In genomic region chr6:43678341-43678740, GRCh38 we compare ENCODE assay signal across 26 cellular contexts. TPM values are rescaled to one million over a fixed set of nuclear protein-coding genes. Genes with fewer than 3 reads are reported as not detected.
A peak's percentile ranks its signal among the peaks of the same experiment; 100 is the strongest.
DNase-seq lines count a peak whose midpoint lies in the region; ATAC-seq, FAIRE-seq and TF ChIP-seq lines count a peak whose summit lies in the region.
"Had no signal": no experiment of that assay in that cellular context is flagged by ENCODE, and none has a peak within 500 bp of the region (broad histone marks: within the 10 kb centered on the region; RNA-seq: fewer than 3 reads in every experiment).

No MANE protein-coding gene starts in this region.

- H3K4me1 ChIP-seq in psoas muscle (peaks cover 94% of the 10 kb centered on the region), transverse colon (peaks cover 0 to 44% (median 31%) of the 10 kb centered on the region in 4 donors), kidney (ENCODE audit: control insufficient read depth in 1 of 2, insufficient read depth in 1 of 2, low read depth in 1 of 2, low read length in 2 of 2) (no peaks in the 10 kb centered on the region)
- H3K4me1 ChIP-seq: A549 had no signal

- H3K4me3 ChIP-seq in psoas muscle (peak overlapping the region; percentile 13), transverse colon (no peak overlapping the region), kidney (ENCODE audit: low read length in 2 of 2) (no peak overlapping the region)
- H3K4me3 ChIP-seq: A549; BLaER1 treated with 17β-estradiol and CSF1 and Interleukin-3, amounts not matched to agents 10 nM and 100 nM; GM12878; GM23248 had no signal

- no peak for FAIRE-seq in kidney (lab: Jason Lieb, UNC)
- FAIRE-seq: A549, D721Med, GM12878, H1 had no signal

- intact Hi-C loops in psoas muscle (cut with DNase I) (no loop called here), transverse colon (cut with DNase I; ENCODE audit: low total_unique reads) (no loop called here), kidney (cut with DNase I) (no loop called here)

- TF ChIP-seq EP300 in transverse colon (IDR thresholded peaks at IDR 0.05; ENCODE audit: low read depth) = no peak

- no peaks in the 10 kb centered on the region for H3K27me3 Mint-ChIP-seq in T-helper 17 cell
- peaks cover 4% of the 10 kb centered on the region for H3K27me3 Mint-ChIP-seq in endothelial cell (ENCODE audit: unreplicated experiment)
- no peaks in the 10 kb centered on the region for H3K27me3 Mint-ChIP-seq in mesothelial cell of epicardium (ENCODE audit: low read depth)
- H3K27me3 Mint-ChIP-seq: CD4-positive, alpha-beta T cell; CD8-positive, alpha-beta memory T cell had no signal

- TF ChIP-seq CTCF in endothelial cell (IDR thresholded peaks at IDR 0.05; ENCODE audit: unreplicated experiment) (no peak), psoas muscle (IDR thresholded peaks at IDR 0.05) (peak; percentile 18), transverse colon (IDR thresholded peaks at IDR 0.05) (no peak), kidney (IDR thresholded peaks at IDR 0.05; ENCODE audit: borderline replicate concordance, extremely low read depth, insufficient read depth) (no peak), mesothelial cell of epicardium (IDR thresholded peaks at IDR 0.05; ENCODE audit: unreplicated experiment) (no peak)

- 37 to 65% (median 39%) methylated on average over 7 of the region's 7 CpGs for WGBS in psoas muscle, 3 donors
- WGBS in transverse colon (ENCODE audit: low coverage in 1 of 2), 2 donors = 93% methylated on average over 7 of the region's 7 CpGs; no CpG with 5 or more reads in 1 of the 2 donors

- no peaks in the 10 kb centered on the region for H3K9me3 ChIP-seq in T-helper 17 cell (ENCODE audit: control insufficient read depth, low read length, poor library complexity, severe bottlenecking)
- no peaks in the 10 kb centered on the region for H3K9me3 ChIP-seq in psoas muscle
- H3K9me3 ChIP-seq in transverse colon = no peaks in the 10 kb centered on the region
- no peaks in the 10 kb centered on the region for H3K9me3 ChIP-seq in kidney (ENCODE audit: control insufficient read depth in 1 of 2, low read length in 2 of 2)
- H3K9me3 ChIP-seq: A549; BE2C; BLaER1 treated with 17β-estradiol and CSF1 and Interleukin-3, amounts not matched to agents 10 nM and 100 nM had no signal

- H3K9me3 Mint-ChIP-seq in endothelial cell (ENCODE audit: unreplicated experiment) = no peaks in the 10 kb centered on the region
- H3K9me3 Mint-ChIP-seq in mesothelial cell of epicardium = no peaks in the 10 kb centered on the region
- H3K9me3 Mint-ChIP-seq: CD14-positive monocyte; CD4-positive, alpha-beta T cell; CD8-positive, alpha-beta memory T cell had no signal

- peaks cover 5% of the 10 kb centered on the region for H3K36me3 Mint-ChIP-seq in T-helper 17 cell (ENCODE audit: low read depth)
- H3K36me3 Mint-ChIP-seq in endothelial cell (ENCODE audit: low read depth, unreplicated experiment) = peaks cover 19% of the 10 kb centered on the region
- H3K36me3 Mint-ChIP-seq in mesothelial cell of epicardium = peaks cover 29% of the 10 kb centered on the region

- in situ Hi-C loops in transverse colon (cut with MboI; ENCODE audit: low pct_ligation_motif_present in 1 of 4, low pct_unique_long_range_greater_than_20kb in 1 of 4, low sequenced_read_pairs in 3 of 4) = no loop called here

- H3K27me3 ChIP-seq in psoas muscle (ENCODE audit: insufficient read depth in 3 of 3, low read length in 2 of 3) (no peaks in the 10 kb centered on the region), transverse colon (no peaks in the 10 kb centered on the region)
- H3K27me3 ChIP-seq: BE2C; BLaER1 treated with 17β-estradiol and CSF1 and Interleukin-3, amounts not matched to agents 10 nM and 100 nM had no signal

- peaks cover 13% of the 10 kb centered on the region for H3K4me1 Mint-ChIP-seq in T-helper 17 cell
- peaks cover 8% of the 10 kb centered on the region for H3K4me1 Mint-ChIP-seq in endothelial cell (ENCODE audit: unreplicated experiment)
- H3K4me1 Mint-ChIP-seq in mesothelial cell of epicardium = peaks cover 46% of the 10 kb centered on the region
- H3K4me1 Mint-ChIP-seq: CD14-positive monocyte had no signal

- H3K9ac ChIP-seq in kidney (ENCODE audit: low read length in 2 of 2) = no peak overlapping the region
- H3K9ac ChIP-seq: BLaER1 treated with 17β-estradiol and CSF1 and Interleukin-3, amounts not matched to agents 10 nM and 100 nM; GM23248 had no signal

- peak overlapping the region; percentile 95 for H3K27ac ChIP-seq in psoas muscle
- peak overlapping the region; percentile 20 to 70 (median 48) for H3K27ac ChIP-seq in transverse colon
- no peak overlapping the region for H3K27ac ChIP-seq in kidney (ENCODE audit: low read depth in 2 of 2, low read length in 2 of 2)
- H3K27ac ChIP-seq: A549; BLaER1 treated with 17β-estradiol and CSF1 and Interleukin-3, amounts not matched to agents 10 nM and 100 nM; GM23248 had no signal

- ATAC-seq in T-helper 17 cell (no peak), psoas muscle (peak; percentile 82 to 86 (median 84)), GM18868 (IDR thresholded peaks at IDR 0.05; ENCODE audit: unreplicated experiment) (no peak)
- ATAC-seq: A549, GM12878, HCT116 had no signal

- DNase-seq in T-helper 17 cell (no peak), endothelial cell (ENCODE audit: low spot score) (no peak), psoas muscle (peak; percentile 56 to 87), transverse colon (no peak), kidney (no peak), mesothelial cell of epicardium (ENCODE audit: low spot score in 2 of 2, unreplicated experiment in 2 of 2) (no peak)
- DNase-seq: 8988T; ACHN; AML-193; CD4-positive, alpha-beta T cell; CD8-positive, alpha-beta memory T cell; DMS 273 treated with DMSO at 0.1 percent for 48 hours; DMS79; EL; GDM1; GM23248; H7 had no signal

- H3K4me3 Mint-ChIP-seq in T-helper 17 cell (no peak overlapping the region), endothelial cell (ENCODE audit: unreplicated experiment) (no peak overlapping the region), mesothelial cell of epicardium (no peak overlapping the region)
- H3K4me3 Mint-ChIP-seq: CD14-positive monocyte; CD4-positive, alpha-beta T cell; CD8-positive, alpha-beta memory T cell had no signal

- H3K36me3 ChIP-seq in psoas muscle (ENCODE audit: insufficient read depth in 1 of 2, low read depth in 1 of 2) (peaks cover 0 to 75% of the 10 kb centered on the region in 2 donors), transverse colon (peaks cover 0 to 40% (median 13%) of the 10 kb centered on the region in 4 donors), kidney (ENCODE audit: control insufficient read depth in 1 of 2, insufficient read depth in 2 of 2, low read length in 2 of 2) (peaks cover 31 to 68% of the 10 kb centered on the region in 2 donors)

- TF ChIP-seq POLR2A in transverse colon (IDR thresholded peaks at IDR 0.05) = no peak

- H3K27ac Mint-ChIP-seq in T-helper 17 cell (peak overlapping the region; percentile 21), endothelial cell (ENCODE audit: unreplicated experiment) (peak overlapping the region; percentile 16), mesothelial cell of epicardium (no peak overlapping the region)
- H3K27ac Mint-ChIP-seq: CD4-positive, alpha-beta T cell had no signal

RNA-seq across cellular contexts. Expression of gene MRPS18A, which starts 9.2 kb away (rescaled TPM):
- total RNA-seq in T-helper 17 cell (10 to 100 TPM; 24.2 to 29.8 TPM), endothelial cell (ENCODE audit: unreplicated experiment) (45.5 TPM), psoas muscle (100 to 1,000 TPM in 2 of 4 donors, 10 to 100 TPM in 2; 64.1 to 152 (median 103) TPM), transverse colon (10 to 100 TPM; 25.4 to 48.6 (median 40.3) TPM), kidney (36.4 TPM), mesothelial cell of epicardium (41.4 to 46.6 TPM (median 46.0 TPM) in 3 replicates)
- polyA plus RNA-seq in psoas muscle (100 to 1,000 TPM; 106 to 151 (median 148) TPM), kidney (ENCODE audit: insufficient read depth, low read depth, low replicate concordance) (103 TPM)

RNA-seq across cellular contexts. Expression of gene RSPH9, which starts 33.5 kb away (rescaled TPM):
- total RNA-seq in T-helper 17 cell = under 1 TPM in 1 of 2 donors, not detected in 1; 0.29 TPM
- not detected for total RNA-seq in endothelial cell (ENCODE audit: unreplicated experiment)
- total RNA-seq in psoas muscle = under 1 TPM in 1 of 4 donors, not detected in 3; 0.11 TPM
- polyA plus RNA-seq in psoas muscle = under 1 TPM; 0.36 to 0.59 (median 0.51) TPM
- not detected for total RNA-seq in transverse colon
- 0.16 TPM for total RNA-seq in kidney
- 0.45 TPM for polyA plus RNA-seq in kidney (ENCODE audit: insufficient read depth, low read depth, low replicate concordance)
- 0.80 to 0.88 TPM (median 0.82 TPM) in 3 replicates for total RNA-seq in mesothelial cell of epicardium
- total RNA-seq: CD4-positive, alpha-beta T cell; CD8-positive, alpha-beta memory T cell; GM12878 had no signal

RNA-seq across cellular contexts. Expression of gene MAD2L1BP, which starts 42.7 kb away (rescaled TPM):
- 10 to 100 TPM; 17.1 to 30.5 TPM for total RNA-seq in T-helper 17 cell
- 26.8 TPM for total RNA-seq in endothelial cell (ENCODE audit: unreplicated experiment)
- 10 to 100 TPM; 17.0 to 36.6 (median 26.1) TPM for total RNA-seq in psoas muscle
- polyA plus RNA-seq in psoas muscle = 10 to 100 TPM; 30.5 to 43.1 (median 31.6) TPM
- total RNA-seq in transverse colon = 10 to 100 TPM in 3 of 4 donors, 1 to 10 TPM in 1; 10.0 to 61.0 (median 42.4) TPM
- 19.0 TPM for total RNA-seq in kidney
- polyA plus RNA-seq in kidney (ENCODE audit: insufficient read depth, low read depth, low replicate concordance) = 31.0 TPM
- 23.4 to 24.4 TPM (median 23.6 TPM) in 3 replicates for total RNA-seq in mesothelial cell of epicardium

RNA-seq across cellular contexts. Expression of gene GTPBP2, which starts 49.3 kb away (rescaled TPM):
- 10 to 100 TPM; 49.3 to 65.3 TPM for total RNA-seq in T-helper 17 cell
- 76.6 TPM for total RNA-seq in endothelial cell (ENCODE audit: unreplicated experiment)
- 10 to 100 TPM; 32.8 to 43.8 (median 35.2) TPM for total RNA-seq in psoas muscle
- 10 to 100 TPM; 27.8 to 69.6 (median 33.9) TPM for polyA plus RNA-seq in psoas muscle
- 100 to 1,000 TPM in 1 of 4 donors, 10 to 100 TPM in 3; 83.7 to 115 (median 86.8) TPM for total RNA-seq in transverse colon
- 64.6 TPM for total RNA-seq in kidney
- polyA plus RNA-seq in kidney (ENCODE audit: insufficient read depth, low read depth, low replicate concordance) = 19.7 TPM
- total RNA-seq in mesothelial cell of epicardium = 76.5 to 78.0 TPM (median 77.6 TPM) in 3 replicates

Comparison
In these comparisons a context has a peak if more than half of its experiments do, and no peak if none do; other contexts are left out.
1. ATAC-seq: peak in psoas muscle (4 of 4); none in T-helper 17 cell (single experiment) and GM18868 (single experiment).
2. DNase-seq: peak in psoas muscle (2 of 2); none in T-helper 17 cell (0 of 3), endothelial cell (single experiment), transverse colon (single experiment), kidney (single experiment) and mesothelial cell of epicardium (0 of 2).
3. H3K27ac ChIP-seq: peak in psoas muscle (single experiment) and transverse colon (4 of 4); none in kidney (0 of 2).